ENCODE assay signal across 16 cellular contexts in the genomic region with DNA sequence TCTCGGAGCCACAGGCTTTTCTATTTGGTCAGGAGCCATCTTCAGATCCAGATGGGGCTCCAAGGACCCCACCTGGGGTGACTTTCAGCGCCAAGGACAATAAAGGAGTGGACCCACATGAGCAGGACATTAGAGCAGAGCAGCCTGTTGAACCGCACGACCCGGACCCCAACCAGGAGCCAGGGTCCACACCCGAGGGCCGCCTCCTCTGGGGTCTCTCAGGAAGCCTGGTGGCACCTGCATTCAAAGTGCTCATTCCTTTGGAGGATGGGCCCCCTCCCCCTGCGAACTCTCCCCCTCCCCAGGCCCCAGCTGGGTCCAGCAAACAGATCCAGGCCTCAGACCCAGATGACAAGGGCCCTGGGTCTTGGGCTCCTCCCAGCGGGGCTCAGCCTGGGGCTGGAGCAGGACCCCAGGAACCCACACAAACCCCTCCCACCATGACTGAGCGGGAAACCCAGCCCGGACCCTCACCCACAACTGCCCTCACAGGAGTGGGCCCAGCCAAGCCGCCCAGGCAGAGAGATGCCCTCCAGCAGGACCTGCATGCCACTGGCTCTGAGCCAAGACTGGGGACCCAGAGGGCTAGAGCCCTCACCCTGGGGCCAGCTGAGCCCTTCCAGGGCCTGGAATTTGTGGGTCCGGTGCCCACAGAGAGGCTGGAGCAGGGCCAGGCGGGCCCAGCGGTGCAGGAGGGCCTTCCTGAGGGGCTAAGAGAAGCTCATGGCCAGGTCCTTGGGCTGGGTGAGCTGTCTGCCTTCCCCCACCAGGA. TPM values are rescaled to one million over a fixed set of nuclear protein-coding genes. Genes with fewer than 3 reads are reported as not detected.
"Had no signal": no experiment of that assay in that cellular context is flagged by ENCODE, and none has a peak within 500 bp of the region (broad histone marks: within the 10 kb centered on the region; RNA-seq: fewer than 3 reads in every experiment).

No MANE protein-coding gene starts in this region.

- DNase-seq: activated naive CD4-positive, alpha-beta T cell treated with Interleukin-2 at 50 U/mL for 16 hours; anterior cingulate cortex; erythroblast; gastrocnemius medialis; left cardiac atrium; midbrain; stimulated activated CD4-positive, alpha-beta T cell treated with anti-CD3 and anti-CD28 coated beads, Interleukin-4, amount 100 ng/mL, for 4 hours; stimulated activated CD8-positive, alpha-beta memory T cell treated with anti-CD3 and anti-CD28 coated beads, Interleukin-4, amount 100 ng/mL, for 48 hours; stimulated activated naive CD8-positive, alpha-beta T cell treated with anti-CD3 and anti-CD28 coated beads, Interleukin-15, amount 100 ng/mL, for 72 hours; upper lobe of left lung had no signal

- H3K4me3 ChIP-seq: gastrocnemius medialis, heart left ventricle, lung, skin epidermis, upper lobe of left lung had no signal

- H3K9me3 ChIP-seq: gastrocnemius medialis, heart left ventricle, upper lobe of left lung had no signal

- ATAC-seq: activated T-helper 17 cell treated with anti-CD3 and anti-CD28 coated beads, Interleukin-2, amount 50 U/mL, for 72 hours; gastrocnemius medialis; heart left ventricle; left cardiac atrium; stimulated activated naive CD8-positive, alpha-beta T cell treated with anti-CD3 and anti-CD28 coated beads, Interleukin-15, amount 100 ng/mL, for 72 hours had no signal

- H3K27me3 Mint-ChIP-seq: activated T-helper 17 cell treated with anti-CD3 and anti-CD28 coated beads, Interleukin-2, amount 50 U/mL, for 72 hours; stimulated activated naive CD8-positive, alpha-beta T cell treated with anti-CD3 and anti-CD28 coated beads, Interleukin-15, amount 100 ng/mL, for 72 hours had no signal

- H3K27ac Mint-ChIP-seq: stimulated activated naive CD8-positive, alpha-beta T cell treated with anti-CD3 and anti-CD28 coated beads, Interleukin-15, amount 100 ng/mL, for 72 hours; T-helper 2 cell treated with Interferon-gamma antibody and Interleukin-4, amounts not matched to agents 5 μg/mL and 100 μg/mL, for 36 hours had no signal

- H3K27ac ChIP-seq: gastrocnemius medialis, heart left ventricle, skin epidermis, upper lobe of left lung had no signal

- H3K4me3 Mint-ChIP-seq: activated T-helper 17 cell treated with anti-CD3 and anti-CD28 coated beads, Interleukin-2, amount 50 U/mL, for 72 hours; stimulated activated naive CD8-positive, alpha-beta T cell treated with anti-CD3 and anti-CD28 coated beads, Interleukin-15, amount 100 ng/mL, for 72 hours; T-helper 2 cell treated with Interferon-gamma antibody and Interleukin-4, amounts not matched to agents 5 μg/mL and 100 μg/mL, for 36 hours had no signal

- H3K36me3 ChIP-seq: gastrocnemius medialis, heart left ventricle, upper lobe of left lung had no signal

- H3K27me3 ChIP-seq: gastrocnemius medialis, heart left ventricle, upper lobe of left lung had no signal

- H3K4me1 ChIP-seq: gastrocnemius medialis, heart left ventricle, upper lobe of left lung had no signal

- H3K9me3 Mint-ChIP-seq: activated T-helper 17 cell treated with anti-CD3 and anti-CD28 coated beads, Interleukin-2, amount 50 U/mL, for 72 hours; stimulated activated naive CD8-positive, alpha-beta T cell treated with anti-CD3 and anti-CD28 coated beads, Interleukin-15, amount 100 ng/mL, for 72 hours; T-helper 2 cell treated with Interferon-gamma antibody and Interleukin-4, amounts not matched to agents 5 μg/mL and 100 μg/mL, for 36 hours had no signal

RNA-seq across cellular contexts. Expression of a gene that starts 23.9 kb away (rescaled TPM):
- total RNA-seq: chondrocyte had no signal
